Comparison of ENCODE assay signal across 8 cellular contexts in genomic region chr11:102367364-102367763, GRCh38. TPM values are rescaled to one million over a fixed set of nuclear protein-coding genes. Genes with fewer than 3 reads are reported as not detected.
A peak's percentile ranks its signal among the peaks of the same experiment; 100 is the strongest.
DNase-seq lines count a peak whose midpoint lies in the region; ATAC-seq and TF ChIP-seq lines count a peak whose summit lies in the region.

No MANE protein-coding gene starts in this region.

- DNase-seq in CD8-positive, alpha-beta T cell, result no peak
- DNase-seq in HCT116 (ENCODE audit: low read depth, low spot score), result no peak
- DNase-seq in activated naive CD8-positive, alpha-beta T cell treated with anti-CD3 and anti-CD28 coated beads for 36 hours, result no peak
- DNase-seq in lower lobe of right lung, result no peak
- no peak for DNase-seq in NCI-H1694 (lab: John Stamatoyannopoulos, UW)
- DNase-seq in activated effector memory CD4-positive, alpha-beta T cell treated with Interleukin-2 at 50 U/mL for 16 hours, result no peak
- DNase-seq in caudate nucleus (lab: John Stamatoyannopoulos, UW), result no peak
- DNase-seq in activated T-helper 2 cell treated with anti-CD3 and anti-CD28 coated beads, Interferon-gamma antibody, Interleukin-2, Interleukin-4, amounts not matched to agents 10 μg/mL and 5 μg/mL and 100 μg/mL, durations not matched to agents 14 hours and 24 hours and 36 hours (ENCODE audit: low spot score), result no peak

- RAD21 ChIA-PET in HCT116 (lab: Charles Lee; ENCODE audit: low non-redundant PET in 1 of 2, low total read pairs in 2 of 2, uncharacterized antibody in 2 of 2, unreplicated experiment in 2 of 2), result interaction anchor here in 1 of 2 experiments (0.6 to 0.9 kb wide), 2 partner anchors 129 to 299 kb away, joined by 3 read pairs; no protein-coding TSS in a partner anchor

- no peaks in the 10 kb centered on the region for H3K27me3 ChIP-seq in CD8-positive, alpha-beta T cell (ENCODE audit: insufficient read depth, low read length)
- H3K27me3 ChIP-seq in HCT116 (ENCODE audit: insufficient read depth, low read length), result no peaks in the 10 kb centered on the region
- H3K27me3 ChIP-seq in lower lobe of right lung (ENCODE audit: low read depth), result no peaks in the 10 kb centered on the region

- CTCF ChIA-PET in CD8-positive, alpha-beta T cell (lab: Charles Lee), result interaction anchor here (0.7 to 4.4 kb wide), 37 partner anchors 8 to 299 kb away, joined by 3 to 39 read pairs (median 4); no protein-coding TSS in a partner anchor
- CTCF ChIA-PET in HCT116 (lab: Charles Lee), result interaction anchor here (0.7 to 1.9 kb wide), 6 partner anchors 23 to 299 kb away, joined by 3 to 20 read pairs (median 4); no protein-coding TSS in a partner anchor

- no peaks in the 10 kb centered on the region for H3K9me3 ChIP-seq in CD8-positive, alpha-beta T cell (ENCODE audit: low read length)
- H3K9me3 ChIP-seq in HCT116 (ENCODE audit: control insufficient read depth in 1 of 2, insufficient read depth in 1 of 2, low read depth in 1 of 2, low read length in 2 of 2), result no peaks in the 10 kb centered on the region
- H3K9me3 ChIP-seq in lower lobe of right lung, result no peaks in the 10 kb centered on the region

- peaks cover 14% of the 10 kb centered on the region for H3K36me3 ChIP-seq in CD8-positive, alpha-beta T cell (ENCODE audit: insufficient read depth, low read length)
- peaks cover 20 to 25% of the 10 kb centered on the region in 2 experiments for H3K36me3 ChIP-seq in HCT116 (ENCODE audit: control insufficient read depth in 1 of 2, insufficient read depth in 2 of 2, low read length in 2 of 2)
- H3K36me3 ChIP-seq in lower lobe of right lung, result peaks cover 64% of the 10 kb centered on the region

- peaks cover 22% of the 10 kb centered on the region for H3K4me1 ChIP-seq in CD8-positive, alpha-beta T cell (ENCODE audit: insufficient read depth, low read length)
- H3K4me1 ChIP-seq in HCT116 (ENCODE audit: control insufficient read depth in 1 of 2, insufficient read depth in 2 of 2, low read length in 2 of 2) (no peaks in the 10 kb centered on the region), lower lobe of right lung (peaks cover 5% of the 10 kb centered on the region)

- H3K27me3 Mint-ChIP-seq in CD8-positive, alpha-beta T cell (ENCODE audit: low read depth), result no peaks in the 10 kb centered on the region
- H3K27me3 Mint-ChIP-seq in activated naive CD8-positive, alpha-beta T cell treated with anti-CD3 and anti-CD28 coated beads for 36 hours, result no peaks in the 10 kb centered on the region
- no peaks in the 10 kb centered on the region for H3K27me3 Mint-ChIP-seq in activated T-helper 2 cell treated with anti-CD3 and anti-CD28 coated beads, Interferon-gamma antibody, Interleukin-2, Interleukin-4, amounts not matched to agents 10 μg/mL and 5 μg/mL and 100 μg/mL, durations not matched to agents 14 hours and 24 hours and 36 hours (ENCODE audit: low read depth)

- intact Hi-C loops in CD8-positive, alpha-beta T cell (cut with DNase I, micrococcal nuclease), result loop anchor here (1.0 to 5.0 kb wide), 5 partner anchors 83 to 300 kb away; partner anchors contain the start of gene TMEM123 (in 1 of the 2)
- intact Hi-C loops in HCT116 (cut with micrococcal nuclease) (loop anchor here (5.0 kb wide), 1 partner anchor 245 kb away; no protein-coding TSS in a partner anchor), lower lobe of right lung (cut with DNase I) (no loop called here)
- intact Hi-C loops in activated T-helper 2 cell treated with anti-CD3 and anti-CD28 coated beads, Interferon-gamma antibody, Interleukin-2, Interleukin-4, amounts not matched to agents 10 μg/mL and 5 μg/mL and 100 μg/mL, durations not matched to agents 14 hours and 24 hours and 36 hours (cut with micrococcal nuclease), result loop anchor here (1.0 kb wide), 1 partner anchor 128 kb away; no protein-coding TSS in a partner anchor

- H2AFZ ChIP-seq in HCT116 (ENCODE audit: low read depth, low read length, poor library complexity, severe bottlenecking), result no peak overlapping the region

- H3K4me3 Mint-ChIP-seq in CD8-positive, alpha-beta T cell, result no peak overlapping the region
- H3K4me3 Mint-ChIP-seq in activated naive CD8-positive, alpha-beta T cell treated with anti-CD3 and anti-CD28 coated beads for 36 hours, result no peak overlapping the region
- no peak overlapping the region for H3K4me3 Mint-ChIP-seq in activated T-helper 2 cell treated with anti-CD3 and anti-CD28 coated beads, Interferon-gamma antibody, Interleukin-2, Interleukin-4, amounts not matched to agents 10 μg/mL and 5 μg/mL and 100 μg/mL, durations not matched to agents 14 hours and 24 hours and 36 hours (ENCODE audit: low read depth)

- no peak overlapping the region for H3K4me2 ChIP-seq in HCT116 (ENCODE audit: low read length)

- no peak overlapping the region for H3K4me3 ChIP-seq in CD8-positive, alpha-beta T cell (ENCODE audit: low read depth, low read length)
- H3K4me3 ChIP-seq in HCT116 (replicated peaks in 1 of 2; ENCODE audit: low read depth in 1 of 2, low read length in 2 of 2) (no peak overlapping the region), lower lobe of right lung (no peak overlapping the region)

- H3K9me2 ChIP-seq in HCT116 (ENCODE audit: insufficient read depth), result no peaks in the 10 kb centered on the region

- TF ChIP-seq POLR2A in HCT116 (IDR thresholded peaks at IDR 0.05; ENCODE audit: borderline replicate concordance, extremely low read depth, insufficient read depth, insufficient read length), result no peak

- no peaks in the 10 kb centered on the region for H3K79me2 ChIP-seq in HCT116 (ENCODE audit: insufficient read depth, low read length)

- peaks cover 60% of the 10 kb centered on the region for H3K36me3 Mint-ChIP-seq in CD8-positive, alpha-beta T cell
- peaks cover 41% of the 10 kb centered on the region for H3K36me3 Mint-ChIP-seq in activated naive CD8-positive, alpha-beta T cell treated with anti-CD3 and anti-CD28 coated beads for 36 hours
- peaks cover 58% of the 10 kb centered on the region for H3K36me3 Mint-ChIP-seq in activated T-helper 2 cell treated with anti-CD3 and anti-CD28 coated beads, Interferon-gamma antibody, Interleukin-2, Interleukin-4, amounts not matched to agents 10 μg/mL and 5 μg/mL and 100 μg/mL, durations not matched to agents 14 hours and 24 hours and 36 hours (ENCODE audit: low read depth)

- peak; percentile 70 for TF ChIP-seq CTCF in CD8-positive, alpha-beta T cell (IDR thresholded peaks at IDR 0.05)
- TF ChIP-seq CTCF in HCT116 (IDR thresholded peaks at IDR 0.05 in 2 of 3, conservative IDR thresholded peaks at IDR 0.05 in 1 of 3; ENCODE audit: borderline replicate concordance in 1 of 3, insufficient read depth in 1 of 3, low read depth in 2 of 3, low read length in 2 of 3), result peak in 2 of 3 experiments; percentile 31 to 44; a peak in 3 of 6 replicates
- peak; percentile 17 for TF ChIP-seq CTCF in lower lobe of right lung (IDR thresholded peaks at IDR 0.05)

- H3K27ac Mint-ChIP-seq in CD8-positive, alpha-beta T cell, result peak overlapping the region; percentile 66
- peak overlapping the region; percentile 3 for H3K27ac Mint-ChIP-seq in activated naive CD8-positive, alpha-beta T cell treated with anti-CD3 and anti-CD28 coated beads for 36 hours
- H3K27ac Mint-ChIP-seq in activated T-helper 2 cell treated with anti-CD3 and anti-CD28 coated beads, Interferon-gamma antibody, Interleukin-2, Interleukin-4, amounts not matched to agents 10 μg/mL and 5 μg/mL and 100 μg/mL, durations not matched to agents 14 hours and 24 hours and 36 hours, result no peak overlapping the region

- POLR2A ChIA-PET in CD8-positive, alpha-beta T cell (lab: Charles Lee), result interaction anchor here (0.7 to 1.8 kb wide), 5 partner anchors 13 to 113 kb away, joined by 3 to 5 read pairs (median 3); no protein-coding TSS in a partner anchor
- POLR2A ChIA-PET in HCT116 (lab: Charles Lee), result no interaction called here

- no peak overlapping the region for H3K27ac ChIP-seq in CD8-positive, alpha-beta T cell (ENCODE audit: low read depth, low read length)
- no peak overlapping the region for H3K27ac ChIP-seq in HCT116 (ENCODE audit: low read depth, low read length)
- no peak overlapping the region for H3K27ac ChIP-seq in lower lobe of right lung
- no peak overlapping the region for H3K27ac ChIP-seq in caudate nucleus (ENCODE audit: low read depth, low read length)

- H3K9ac ChIP-seq in HCT116 (ENCODE audit: low read length), result no peak overlapping the region

- peaks cover 42% of the 10 kb centered on the region for H3K4me1 Mint-ChIP-seq in CD8-positive, alpha-beta T cell (ENCODE audit: low read depth)
- peaks cover 22% of the 10 kb centered on the region for H3K4me1 Mint-ChIP-seq in activated naive CD8-positive, alpha-beta T cell treated with anti-CD3 and anti-CD28 coated beads for 36 hours
- peaks cover 18% of the 10 kb centered on the region for H3K4me1 Mint-ChIP-seq in activated T-helper 2 cell treated with anti-CD3 and anti-CD28 coated beads, Interferon-gamma antibody, Interleukin-2, Interleukin-4, amounts not matched to agents 10 μg/mL and 5 μg/mL and 100 μg/mL, durations not matched to agents 14 hours and 24 hours and 36 hours (ENCODE audit: low read depth)

- ATAC-seq in CD8-positive, alpha-beta T cell, result peak; percentile 77
- ATAC-seq in HCT116 (peak; percentile 59; the same call in 1 of the 2 replicates), lower lobe of right lung (no peak)

- no TSS peak for BruUV-seq in HCT116 (replicated peaks; lab: Mats Ljungman, UMichigan)

- peak; percentile 48; the same call in 1 of the 2 replicates for TF ChIP-seq RAD21 in HCT116 (IDR thresholded peaks at IDR 0.05; ENCODE audit: low read depth)

- H4K20me1 ChIP-seq in HCT116 (ENCODE audit: insufficient read depth), result no peaks in the 10 kb centered on the region

- H3K9me3 Mint-ChIP-seq in CD8-positive, alpha-beta T cell, result no peaks in the 10 kb centered on the region
- no peaks in the 10 kb centered on the region for H3K9me3 Mint-ChIP-seq in activated naive CD8-positive, alpha-beta T cell treated with anti-CD3 and anti-CD28 coated beads for 36 hours
- peaks cover 4% of the 10 kb centered on the region for H3K9me3 Mint-ChIP-seq in activated T-helper 2 cell treated with anti-CD3 and anti-CD28 coated beads, Interferon-gamma antibody, Interleukin-2, Interleukin-4, amounts not matched to agents 10 μg/mL and 5 μg/mL and 100 μg/mL, durations not matched to agents 14 hours and 24 hours and 36 hours

RNA-seq across cellular contexts. Expression of gene BIRC2, which starts 20.4 kb away (rescaled TPM):
- 100 to 1,000 TPM; 161 to 178 TPM for total RNA-seq in CD8-positive, alpha-beta T cell
- total RNA-seq in HCT116 (2021; ENCODE audit: unreplicated experiment) (32.6 TPM), lower lobe of right lung (46.0 TPM)
- 17.2 and 21.4 TPM in 2 replicates for polyA plus RNA-seq in HCT116 (2012)
- 10 to 100 TPM; 29.6 to 30.7 TPM for total RNA-seq in activated naive CD8-positive, alpha-beta T cell treated with anti-CD3 and anti-CD28 coated beads for 36 hours
- total RNA-seq in activated T-helper 2 cell treated with anti-CD3 and anti-CD28 coated beads, Interferon-gamma antibody, Interleukin-2, Interleukin-4, amounts not matched to agents 10 μg/mL and 5 μg/mL and 100 μg/mL, durations not matched to agents 14 hours and 24 hours and 36 hours, result 28.0 and 30.4 TPM in 2 replicates

RNA-seq across cellular contexts. Expression of gene BIRC3, which starts 50.1 kb away (rescaled TPM):
- total RNA-seq in CD8-positive, alpha-beta T cell, result 10 to 100 TPM; 88.0 to 90.4 TPM
- total RNA-seq in HCT116 (2021; ENCODE audit: unreplicated experiment) (4.7 TPM), lower lobe of right lung (17.8 TPM)
- polyA plus RNA-seq in HCT116 (2012), result 1.3 and 1.5 TPM in 2 replicates
- 10 to 100 TPM; 76.6 to 79.9 TPM for total RNA-seq in activated naive CD8-positive, alpha-beta T cell treated with anti-CD3 and anti-CD28 coated beads for 36 hours
- 217 and 221 TPM in 2 replicates for total RNA-seq in activated T-helper 2 cell treated with anti-CD3 and anti-CD28 coated beads, Interferon-gamma antibody, Interleukin-2, Interleukin-4, amounts not matched to agents 10 μg/mL and 5 μg/mL and 100 μg/mL, durations not matched to agents 14 hours and 24 hours and 36 hours

Comparison
In these comparisons a context has a peak if more than half of its experiments do, and no peak if none do; other contexts are left out.
1. ATAC-seq: peak in CD8-positive, alpha-beta T cell (single experiment) and HCT116 (single experiment); none in lower lobe of right lung (0 of 2).
2. CTCF ChIP-seq: peak in every context shown above with its lines; median percentile 70 in CD8-positive, alpha-beta T cell; 38 in HCT116; 17 in lower lobe of right lung.